Comparison of ENCODE assay signal across 20 cellular contexts in genomic region chr9:121930970-121931369, GRCh38.
"Had no signal": no experiment of that assay in that cellular context is flagged by ENCODE, and none has a peak within 500 bp of the region (broad histone marks: within the 10 kb centered on the region; RNA-seq: fewer than 3 reads in every experiment).

No MANE protein-coding gene starts in this region.

- H2AFZ ChIP-seq: hepatocyte, neural progenitor cell had no signal

- H3K27me3 ChIP-seq: brain microvascular endothelial cell, hepatocyte, neural progenitor cell, sigmoid colon, transverse colon, uterus had no signal

- H3K79me2 ChIP-seq: hepatocyte had no signal

- H3K4me1 ChIP-seq: sigmoid colon, transverse colon, uterus had no signal

- H3K27ac ChIP-seq: brain microvascular endothelial cell, hepatocyte, left ventricle myocardium inferior, neural progenitor cell, sigmoid colon, transverse colon, uterus had no signal

- ATAC-seq: activated CD8-positive, alpha-beta memory T cell treated with anti-CD3 and anti-CD28 coated beads, Interleukin-2, amount 10 ng/mL, durations not matched to agents 7 days and 5 days; naive thymus-derived CD8-positive, alpha-beta T cell; stimulated activated naive B cell treated with anti-CD40 and anti-IgM and Interleukin-4, amounts not matched to agents 10 μg/mL and 1 μg/mL and 100 μg/mL, for 72 hours had no signal

- DNase-seq: activated CD4-positive, alpha-beta memory T cell treated with anti-CD3 and anti-CD28 coated beads, Interleukin-2, amount 10 ng/mL, durations not matched to agents 7 days and 5 days; activated CD4-positive, alpha-beta T cell treated with anti-CD3 and anti-CD28 coated beads for 4 hours; activated CD4-positive, CD25-positive, alpha-beta regulatory T cell; activated CD8-positive, alpha-beta memory T cell treated with anti-CD3 and anti-CD28 coated beads, Interleukin-2, amount 10 ng/mL, durations not matched to agents 7 days and 5 days; aorta; brain microvascular endothelial cell; effector CD8-positive, alpha-beta T cell; foreskin melanocyte; immature natural killer cell; left ventricle myocardium inferior; naive thymus-derived CD8-positive, alpha-beta T cell; posterior cingulate gyrus; sigmoid colon; stimulated activated CD4-positive, alpha-beta T cell treated with anti-CD3 and anti-CD28 coated beads, Interleukin-2, amount 100 ng/mL, for 48 hours; stimulated activated CD8-positive, alpha-beta memory T cell treated with anti-CD3 and anti-CD28 coated beads, Interleukin-4, amount 100 ng/mL, for 48 hours; stimulated activated naive B cell treated with anti-CD40 and anti-IgM and Interleukin-4, amounts not matched to agents 10 μg/mL and 1 μg/mL and 100 μg/mL, for 72 hours; transverse colon; uterus had no signal

- H3K9me3 ChIP-seq: left ventricle myocardium inferior, sigmoid colon, transverse colon, uterus had no signal

- H3K36me3 ChIP-seq: brain microvascular endothelial cell, left ventricle myocardium inferior, neural progenitor cell, transverse colon, uterus had no signal

- H3K4me3 ChIP-seq: hepatocyte, left ventricle myocardium inferior, neural progenitor cell, sigmoid colon, transverse colon, uterus had no signal

- H3K4me2 ChIP-seq: hepatocyte, neural progenitor cell had no signal

- H3K9ac ChIP-seq: neural progenitor cell had no signal
